8 cellular contexts compared by ENCODE assay signal in the genomic region with DNA sequence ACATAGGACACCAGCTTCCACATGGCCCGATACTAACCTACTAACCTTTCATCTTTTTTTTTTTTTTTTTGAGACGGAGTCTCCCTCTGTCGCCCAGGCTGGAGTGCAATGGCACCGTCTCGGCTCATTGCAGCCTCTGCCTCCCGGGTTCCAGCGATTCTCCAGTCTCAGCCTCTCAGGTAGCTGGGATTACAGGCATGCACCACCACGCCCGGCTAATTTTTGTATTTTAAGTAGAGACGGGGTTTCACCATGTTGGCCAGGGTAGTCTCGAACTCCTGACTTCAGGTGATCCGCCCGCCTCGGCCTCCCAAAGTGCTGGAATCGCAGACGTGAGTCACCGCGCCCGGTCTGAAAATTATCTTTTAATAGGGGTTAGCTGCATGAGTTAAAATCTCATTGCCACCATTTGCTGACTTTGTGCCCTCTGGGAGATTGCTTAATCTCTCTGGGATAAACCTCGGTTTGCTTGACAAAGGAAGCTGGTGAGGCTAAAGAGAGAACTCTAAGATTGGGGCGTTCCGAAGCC. TPM values are rescaled to one million over a fixed set of nuclear protein-coding genes. Genes with fewer than 3 reads are reported as not detected.
DNase-seq lines count a peak whose midpoint lies in the region; ATAC-seq and TF ChIP-seq lines count a peak whose summit lies in the region.
"Not testable (repeated sequence)": the region's sequence is repeated elsewhere in the genome, so short reads cannot be mapped to it uniquely, and the experiment has no call there.

No MANE protein-coding gene starts in this region.

- H3K36me3 ChIP-seq in GM06990 (ENCODE audit: control insufficient read depth, insufficient read depth, low read length); Panc1 (ENCODE audit: control insufficient read depth, insufficient read depth, low read length); cardiac muscle cell: not testable (repeated sequence)
- H3K36me3 ChIP-seq in muscle layer of duodenum (ENCODE audit: control insufficient read depth in 1 of 2, insufficient read depth in 2 of 2, low read length in 2 of 2) (peaks cover 7 to 17% of the 10 kb centered on the region in 2 donors), gastrocnemius medialis (peaks cover 0 to 12% of the 10 kb centered on the region in 2 donors), upper lobe of right lung (peaks cover 20% of the 10 kb centered on the region)

- intact Hi-C loops in Panc1 (cut with micrococcal nuclease; ENCODE audit: unreplicated experiment); upper lobe of right lung (cut with DNase I): not testable (repeated sequence)
- intact Hi-C loops in gastrocnemius medialis (cut with DNase I; ENCODE audit: low total_unique reads): loop anchor here (10.0 kb wide), 1 partner anchor 231 kb away; no protein-coding TSS in a partner anchor

- H3K4me1 ChIP-seq in Panc1 (ENCODE audit: control insufficient read depth, insufficient read depth, low read length); cardiac muscle cell (ENCODE audit: low read depth); upper lobe of right lung: not testable (repeated sequence)
- H3K4me1 ChIP-seq in muscle layer of duodenum (ENCODE audit: control insufficient read depth in 1 of 2, insufficient read depth in 2 of 2, low read length in 2 of 2): peaks cover 7 to 11% of the 10 kb centered on the region in 2 donors
- peaks cover 30 to 35% of the 10 kb centered on the region in 2 donors for H3K4me1 ChIP-seq in gastrocnemius medialis

- POLR2A ChIA-PET in Panc1 (lab: Charles Lee): interaction anchor here (0.6 kb wide), 1 partner anchor 11 kb away, joined by 3 read pairs; no protein-coding TSS in a partner anchor

- BruUV-seq in Panc1 (replicated peaks; lab: Mats Ljungman, UMichigan): not testable (repeated sequence)

- H3K36me3 Mint-ChIP-seq in activated T-helper 17 cell treated with anti-CD3 and anti-CD28 coated beads, Interleukin-2, amount 50 U/mL, for 72 hours (ENCODE audit: low read depth); chondrocyte (ENCODE audit: low read depth): not testable (repeated sequence)

- H3K27me3 ChIP-seq in GM06990 (replicated peaks; ENCODE audit: control insufficient read depth, insufficient read depth, low read length); Panc1 (ENCODE audit: control insufficient read depth, insufficient read depth, low read length); cardiac muscle cell; muscle layer of duodenum (ENCODE audit: low read depth, low read length); gastrocnemius medialis; upper lobe of right lung: not testable (repeated sequence)

- H3K4me1 Mint-ChIP-seq in activated T-helper 17 cell treated with anti-CD3 and anti-CD28 coated beads, Interleukin-2, amount 50 U/mL, for 72 hours: not testable (repeated sequence)
- H3K4me1 Mint-ChIP-seq in chondrocyte (ENCODE audit: low read depth): peaks cover 10% of the 10 kb centered on the region

- not testable (repeated sequence) for H3K9me3 ChIP-seq in Panc1 (ENCODE audit: control insufficient read depth, insufficient read depth, low read depth, low read length); cardiac muscle cell (ENCODE audit: low read depth); muscle layer of duodenum (ENCODE audit: control insufficient read depth in 1 of 2, low read length in 2 of 2); gastrocnemius medialis; upper lobe of right lung

- TF ChIP-seq POLR2A in gastrocnemius medialis (IDR thresholded peaks at IDR 0.05): not testable (repeated sequence)

- H3K4me3 Mint-ChIP-seq in activated T-helper 17 cell treated with anti-CD3 and anti-CD28 coated beads, Interleukin-2, amount 50 U/mL, for 72 hours: peak overlapping the region; percentile 85
- H3K4me3 Mint-ChIP-seq in chondrocyte (ENCODE audit: unreplicated experiment): peak overlapping the region; percentile 65

- TF ChIP-seq CTCF in GM06990 (IDR thresholded peaks at IDR 0.05; ENCODE audit: insufficient read depth, low read length, poor library complexity, severe bottlenecking); Panc1 (IDR thresholded peaks at IDR 0.05); chondrocyte (IDR thresholded peaks at IDR 0.05); cardiac muscle cell (IDR thresholded peaks at IDR 0.05; ENCODE audit: low read depth, low read length); gastrocnemius medialis (IDR thresholded peaks at IDR 0.05 in 4 of 5, conservative IDR thresholded peaks at IDR 0.05 in 1 of 5); upper lobe of right lung (IDR thresholded peaks at IDR 0.05): not testable (repeated sequence)

- H3K27ac ChIP-seq in Panc1 (ENCODE audit: low read length) (peak overlapping the region; percentile 37; the same call in 1 of the 2 replicates), gastrocnemius medialis (peak overlapping the region; percentile 87 to 98 (median 93)), upper lobe of right lung (peak overlapping the region; percentile 36)
- not testable (repeated sequence) for H3K27ac ChIP-seq in cardiac muscle cell; muscle layer of duodenum (ENCODE audit: low read length)

- H3K4me3 ChIP-seq in GM06990 (replicated peaks; ENCODE audit: low read depth, low read length) (peak overlapping the region; percentile 37), Panc1 (ENCODE audit: low read depth in 2 of 2, low read length in 2 of 2) (peak overlapping the region; percentile 65 to 66), cardiac muscle cell (peak overlapping the region; percentile 96), muscle layer of duodenum (ENCODE audit: low read depth in 1 of 2, low read length in 2 of 2) (peak overlapping the region; percentile 30 to 83), gastrocnemius medialis (peak overlapping the region; percentile 49 to 88 (median 74)), upper lobe of right lung (peak overlapping the region; percentile 84)

- in situ Hi-C loops in Panc1 (cut with HindIII; ENCODE audit: low pct_unique_long_range_greater_than_20kb, low sequenced_read_pairs): not testable (repeated sequence)
- in situ Hi-C loops in gastrocnemius medialis (cut with MboI; ENCODE audit: low sequenced_read_pairs in 4 of 4): loop anchor here (25.0 kb wide), 1 partner anchor 313 kb away; no protein-coding TSS in a partner anchor

- DNase-seq in GM06990 (ENCODE audit: extremely low read depth, insufficient read length); cardiac muscle cell (ENCODE audit: low read depth in 1 of 2, low spot score in 1 of 2); gastrocnemius medialis; upper lobe of right lung: not testable (repeated sequence)
- DNase-seq in Panc1 (ENCODE audit: low read depth, low spot score) (peak; percentile 39), chondrocyte (ENCODE audit: low spot score) (peak; percentile 27)

- ATAC-seq in Panc1; activated T-helper 17 cell treated with anti-CD3 and anti-CD28 coated beads, Interleukin-2, amount 50 U/mL, for 72 hours (replicated peaks); gastrocnemius medialis; upper lobe of right lung: not testable (repeated sequence)

- not testable (repeated sequence) for H3K27ac Mint-ChIP-seq in activated T-helper 17 cell treated with anti-CD3 and anti-CD28 coated beads, Interleukin-2, amount 50 U/mL, for 72 hours
- H3K27ac Mint-ChIP-seq in chondrocyte (ENCODE audit: unreplicated experiment): peak overlapping the region; percentile 54

- CTCF ChIA-PET in Panc1 (lab: Charles Lee): interaction anchor here (0.6 to 1.2 kb wide), 3 partner anchors 25 to 318 kb away, joined by 3 to 7 read pairs (median 3); no protein-coding TSS in a partner anchor

- not testable (repeated sequence) for H3K9me3 Mint-ChIP-seq in activated T-helper 17 cell treated with anti-CD3 and anti-CD28 coated beads, Interleukin-2, amount 50 U/mL, for 72 hours; chondrocyte (ENCODE audit: low read depth)

- H3K27me3 Mint-ChIP-seq in activated T-helper 17 cell treated with anti-CD3 and anti-CD28 coated beads, Interleukin-2, amount 50 U/mL, for 72 hours; chondrocyte (ENCODE audit: low read depth): not testable (repeated sequence)

RNA-seq across cellular contexts. Expression of a gene that starts 0.4 kb away (rescaled TPM):
- total RNA-seq in Panc1 (2021; ENCODE audit: unreplicated experiment) (32.3 TPM), chondrocyte (16.8 to 30.7 TPM (median 19.7 TPM) in 3 replicates), cardiac muscle cell (29.5 and 69.8 TPM in 2 replicates), gastrocnemius medialis (10 to 100 TPM in 2 of 4 donors, 1 to 10 TPM in 2; 5.1 to 14.2 (median 9.3) TPM), upper lobe of right lung (58.2 TPM)
- polyA plus RNA-seq in Panc1 (2012; ENCODE audit: insufficient read length): 20.4 TPM
- total RNA-seq in activated T-helper 17 cell treated with anti-CD3 and anti-CD28 coated beads, Interleukin-2, amount 50 U/mL, for 72 hours: 10 to 100 TPM; 26.9 to 30.2 TPM
- 48.8 and 56.1 TPM in 2 replicates for polyA plus RNA-seq in cardiac muscle cell

RNA-seq across cellular contexts. Expression of a gene that starts 50.2 kb away (rescaled TPM):
- total RNA-seq in Panc1 (2021; ENCODE audit: unreplicated experiment) (1.5 TPM), chondrocyte (74.7 to 96.2 TPM (median 74.9 TPM) in 3 replicates), cardiac muscle cell (12.5 and 16.4 TPM in 2 replicates), gastrocnemius medialis (10 to 100 TPM; 11.1 to 38.6 (median 21.2) TPM), upper lobe of right lung (28.3 TPM)
- 1.1 TPM for polyA plus RNA-seq in Panc1 (2012; ENCODE audit: insufficient read length)
- total RNA-seq in activated T-helper 17 cell treated with anti-CD3 and anti-CD28 coated beads, Interleukin-2, amount 50 U/mL, for 72 hours: not detected
- polyA plus RNA-seq in cardiac muscle cell: 6.8 and 10.2 TPM in 2 replicates

Comparison
In these comparisons a context has a peak if more than half of its experiments do, and no peak if none do; other contexts are left out.
1. H3K4me3 ChIP-seq: peak in every context shown above with its lines; median percentile 96 in cardiac muscle cell; 84 in upper lobe of right lung; 74 in gastrocnemius medialis; 66 in Panc1; 56 in muscle layer of duodenum; 37 in GM06990.